11 cellular contexts compared by ENCODE assay signal in the genomic region with DNA sequence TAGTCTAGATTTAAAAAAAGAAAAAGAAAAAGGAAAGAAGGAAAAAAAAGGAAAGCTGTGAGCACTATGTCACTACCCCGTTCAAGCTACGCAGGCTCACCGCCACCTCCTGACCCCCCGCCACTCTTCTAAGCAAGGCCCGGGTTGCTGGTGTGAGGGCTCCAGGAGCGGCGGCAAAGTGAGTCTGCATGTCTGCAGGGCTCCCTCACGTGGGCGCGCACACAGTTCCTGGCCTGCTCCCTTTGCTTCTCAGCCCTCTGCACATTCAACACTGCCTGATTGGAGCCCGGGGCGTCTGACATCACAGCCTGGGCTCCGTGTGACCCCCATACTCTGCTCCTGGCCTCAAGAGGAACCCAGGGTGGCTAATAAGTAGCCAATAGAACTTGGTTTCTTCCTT.
"Had no signal": no experiment of that assay in that cellular context is flagged by ENCODE, and none has a peak within 500 bp of the region (broad histone marks: within the 10 kb centered on the region; RNA-seq: fewer than 3 reads in every experiment).

No MANE protein-coding gene starts in this region.

- H3K4me3 Mint-ChIP-seq: activated CD4-positive, alpha-beta T cell treated with anti-CD3 and anti-CD28 coated beads, Interleukin-2, amount 10 ng/mL, durations not matched to agents 24 days and 14 days; activated T-cell treated with anti-CD3 and anti-CD28 coated beads, Interleukin-2, amount 50 U/mL, for 4 hours; stimulated activated effector memory CD8-positive, alpha-beta T cell treated with anti-CD3 and anti-CD28 coated beads, Interleukin-12 subunit alpha, Interleukin-12 subunit beta, amount 100 ng/mL, for 72 hours; T-cell; type B pancreatic cell had no signal

- DNase-seq: activated CD4-positive, alpha-beta T cell treated with anti-CD3 and anti-CD28 coated beads, Interleukin-2, amount 10 ng/mL, durations not matched to agents 24 days and 14 days; activated T-cell treated with anti-CD3 and anti-CD28 coated beads, Interleukin-2, amount 50 U/mL, for 4 hours; esophagus squamous epithelium; foreskin melanocyte; left ventricle myocardium superior; small intestine; WERI-Rb-1 had no signal

- H3K27me3 ChIP-seq: ascending aorta, esophagus squamous epithelium had no signal

- H3K9me3 ChIP-seq: ascending aorta had no signal

- H3K36me3 ChIP-seq: ascending aorta, WERI-Rb-1 had no signal

- H3K27me3 Mint-ChIP-seq: activated CD4-positive, alpha-beta T cell treated with anti-CD3 and anti-CD28 coated beads, Interleukin-2, amount 10 ng/mL, durations not matched to agents 24 days and 14 days had no signal

- H3K9me3 Mint-ChIP-seq: activated CD4-positive, alpha-beta T cell treated with anti-CD3 and anti-CD28 coated beads, Interleukin-2, amount 10 ng/mL, durations not matched to agents 24 days and 14 days; stimulated activated effector memory CD8-positive, alpha-beta T cell treated with anti-CD3 and anti-CD28 coated beads, Interleukin-12 subunit alpha, Interleukin-12 subunit beta, amount 100 ng/mL, for 72 hours; type B pancreatic cell had no signal

- ATAC-seq: activated T-cell treated with anti-CD3 and anti-CD28 coated beads, Interleukin-2, amount 50 U/mL, for 4 hours; left ventricle myocardium superior; stimulated activated effector memory CD8-positive, alpha-beta T cell treated with anti-CD3 and anti-CD28 coated beads, Interleukin-12 subunit alpha, Interleukin-12 subunit beta, amount 100 ng/mL, for 72 hours; T-cell had no signal

- H3K4me3 ChIP-seq: ascending aorta, esophagus squamous epithelium had no signal

- H3K27ac Mint-ChIP-seq: activated CD4-positive, alpha-beta T cell treated with anti-CD3 and anti-CD28 coated beads, Interleukin-2, amount 10 ng/mL, durations not matched to agents 24 days and 14 days; stimulated activated effector memory CD8-positive, alpha-beta T cell treated with anti-CD3 and anti-CD28 coated beads, Interleukin-12 subunit alpha, Interleukin-12 subunit beta, amount 100 ng/mL, for 72 hours; T-cell; type B pancreatic cell had no signal

- H3K36me3 Mint-ChIP-seq: stimulated activated effector memory CD8-positive, alpha-beta T cell treated with anti-CD3 and anti-CD28 coated beads, Interleukin-12 subunit alpha, Interleukin-12 subunit beta, amount 100 ng/mL, for 72 hours; type B pancreatic cell had no signal

- H3K4me1 Mint-ChIP-seq: activated CD4-positive, alpha-beta T cell treated with anti-CD3 and anti-CD28 coated beads, Interleukin-2, amount 10 ng/mL, durations not matched to agents 24 days and 14 days had no signal
